ENCODE assay signal across 13 cellular contexts in the genomic region with DNA sequence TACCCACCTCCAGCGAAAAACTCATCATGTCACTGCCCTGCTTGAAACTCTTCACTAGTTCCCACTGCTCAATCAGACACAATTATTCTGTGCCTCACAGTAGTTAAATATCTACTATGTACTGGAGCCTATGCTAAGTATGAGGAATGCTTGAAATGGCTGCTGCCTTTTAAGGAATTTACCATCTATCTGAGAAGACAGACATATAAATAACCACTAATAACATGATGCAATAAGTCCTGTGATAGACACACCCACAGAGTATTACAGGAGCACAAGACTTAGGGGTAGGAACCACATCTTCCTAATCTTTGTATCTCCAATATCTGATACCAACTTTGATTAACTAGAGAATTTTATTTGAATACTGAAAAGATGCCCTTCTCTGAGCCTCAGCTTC. TPM values are rescaled to one million over a fixed set of nuclear protein-coding genes. Genes with fewer than 3 reads are reported as not detected.
DNase-seq lines count a peak whose midpoint lies in the region; ATAC-seq and TF ChIP-seq lines count a peak whose summit lies in the region.
"Had no signal": no experiment of that assay in that cellular context is flagged by ENCODE, and none has a peak within 500 bp of the region (broad histone marks: within the 10 kb centered on the region; RNA-seq: fewer than 3 reads in every experiment).

No MANE protein-coding gene starts in this region.

- peaks cover under 1% of the 10 kb centered on the region for H3K36me3 Mint-ChIP-seq in T-helper 17 cell (ENCODE audit: low read depth)
- H3K36me3 Mint-ChIP-seq in nephron (ENCODE audit: low read depth): peaks cover 6% of the 10 kb centered on the region
- no peaks in the 10 kb centered on the region for H3K36me3 Mint-ChIP-seq in activated T-cell treated with anti-CD3 and anti-CD28 coated beads, Interleukin-2, amount 50 U/mL, for 72 hours (ENCODE audit: insufficient read depth in 2 of 2)

- TF ChIP-seq EP300 in esophagus muscularis mucosa (IDR thresholded peaks at IDR 0.05): no peak

- H2BK15ac ChIP-seq in neuronal stem cell (ENCODE audit: low read length): no peak overlapping the region

- TF ChIP-seq POLR2A in esophagus muscularis mucosa (IDR thresholded peaks at IDR 0.05; ENCODE audit: low read depth): no peak

- H3K4me2 ChIP-seq in neuronal stem cell (ENCODE audit: insufficient read depth, low read length, poor library complexity, severe bottlenecking): no peak overlapping the region

- H3K36me3 ChIP-seq in esophagus muscularis mucosa (peaks cover 0 to 5% (median 2%) of the 10 kb centered on the region in 4 donors), neuronal stem cell (replicated peaks in 1 of 2; ENCODE audit: control insufficient read depth in 2 of 2, insufficient read depth in 2 of 2, low read length in 2 of 2) (no peaks in the 10 kb centered on the region)
- H3K36me3 ChIP-seq: Peyer's patch, SJSA1 had no signal

- WGBS in esophagus muscularis mucosa: 85% methylated on average over 1 of the region's 1 CpG
- no CpG with 5 or more reads among the region's 1 CpG for WGBS in neuronal stem cell (ENCODE audit: extremely low coverage in 2 of 2, insufficient read length in 2 of 2, insufficient replicate concordance in 1 of 2), 2 donors

- intact Hi-C loops in esophagus muscularis mucosa (cut with DNase I): loop anchor here (2.0 kb wide), 1 partner anchor 39 kb away; no protein-coding TSS in a partner anchor

- H3K27me3 Mint-ChIP-seq in T-helper 17 cell: no peaks in the 10 kb centered on the region
- H3K27me3 Mint-ChIP-seq in nephron (ENCODE audit: low read depth): no peaks in the 10 kb centered on the region
- H3K27me3 Mint-ChIP-seq in activated T-cell treated with anti-CD3 and anti-CD28 coated beads, Interleukin-2, amount 50 U/mL, for 72 hours (ENCODE audit: low read depth): peaks cover 13% of the 10 kb centered on the region
- H3K27me3 Mint-ChIP-seq: CD4-positive, alpha-beta memory T cell; effector memory CD8-positive, alpha-beta T cell had no signal

- TF ChIP-seq CTCF in AG04450 (IDR thresholded peaks at IDR 0.05; ENCODE audit: low read depth, low read length) (no peak), esophagus muscularis mucosa (IDR thresholded peaks at IDR 0.05) (no peak), nephron (IDR thresholded peaks at IDR 0.05; ENCODE audit: unreplicated experiment in 3 of 3) (no peak)

- no peak overlapping the region for H2AK5ac ChIP-seq in neuronal stem cell (ENCODE audit: low read depth, low read length)

- H3K4me3 Mint-ChIP-seq in T-helper 17 cell (no peak overlapping the region), nephron (peak overlapping the region in 2 of 3 experiments; percentile 1 to 36)
- H3K4me3 Mint-ChIP-seq in activated T-cell treated with anti-CD3 and anti-CD28 coated beads, Interleukin-2, amount 50 U/mL, for 72 hours: no peak overlapping the region

- H3K4me3 ChIP-seq in AG04450 (ENCODE audit: low read depth, low read length) (no peak overlapping the region), esophagus muscularis mucosa (no peak overlapping the region), neuronal stem cell (ENCODE audit: low read length in 2 of 2) (no peak overlapping the region)

- peak overlapping the region; percentile 11 for H3K27ac ChIP-seq in AG04450 (ENCODE audit: low read depth, low read length)
- H3K27ac ChIP-seq in esophagus muscularis mucosa (replicated peaks in 1 of 4): peak overlapping the region in 3 of 4 donors; percentile 61 to 71 (median 67)
- H3K27ac ChIP-seq in neuronal stem cell (replicated peaks; ENCODE audit: low read length): no peak overlapping the region
- H3K27ac ChIP-seq: Peyer's patch, SJSA1 had no signal

- H3K4ac ChIP-seq in neuronal stem cell (ENCODE audit: low read length): no peak overlapping the region

- no peak overlapping the region for H2BK120ac ChIP-seq in neuronal stem cell (ENCODE audit: low read depth, low read length)

- H3K4me1 ChIP-seq in esophagus muscularis mucosa (peaks cover 0 to 27% (median 13%) of the 10 kb centered on the region in 4 donors), neuronal stem cell (ENCODE audit: control insufficient read depth in 2 of 2, insufficient read depth in 1 of 2, low read depth in 1 of 2, low read length in 2 of 2) (no peaks in the 10 kb centered on the region)
- H3K4me1 ChIP-seq: adrenal gland, Peyer's patch, SJSA1 had no signal

- no peak overlapping the region for H4K91ac ChIP-seq in neuronal stem cell (ENCODE audit: low read depth, low read length, poor library complexity)

- no peak overlapping the region for H3K23ac ChIP-seq in neuronal stem cell (ENCODE audit: low read depth, low read length, poor library complexity)

- DNase-seq in AG04450 (ENCODE audit: low read depth, low spot score) (no peak), T-helper 17 cell (no peak), esophagus muscularis mucosa (ENCODE audit: extremely low spot score) (no peak), SK-N-DZ (ENCODE audit: low spot score) (no peak), neuronal stem cell (ENCODE audit: low spot score) (no peak)
- no peak for DNase-seq in activated T-cell treated with anti-CD3 and anti-CD28 coated beads, Interleukin-2, amount 50 U/mL, for 72 hours

- no peaks in the 10 kb centered on the region for H3K9me3 Mint-ChIP-seq in nephron
- H3K9me3 Mint-ChIP-seq in activated T-cell treated with anti-CD3 and anti-CD28 coated beads, Interleukin-2, amount 50 U/mL, for 72 hours: no peaks in the 10 kb centered on the region
- H3K9me3 Mint-ChIP-seq: effector memory CD8-positive, alpha-beta T cell had no signal

- H3K14ac ChIP-seq in neuronal stem cell (ENCODE audit: low read length): no peak overlapping the region

- no peak overlapping the region for H3K9ac ChIP-seq in neuronal stem cell (ENCODE audit: low read depth, low read length, poor library complexity)

- no peak overlapping the region for H2BK5ac ChIP-seq in neuronal stem cell (ENCODE audit: low read length)

- no peaks in the 10 kb centered on the region for H3K27me3 ChIP-seq in AG04450 (ENCODE audit: control insufficient read depth, insufficient read depth, low read length)
- no peaks in the 10 kb centered on the region for H3K27me3 ChIP-seq in esophagus muscularis mucosa
- H3K27me3 ChIP-seq in neuronal stem cell (ENCODE audit: control insufficient read depth in 3 of 3, insufficient read depth in 3 of 3, low read depth in 1 of 3, low read length in 3 of 3): no peaks in the 10 kb centered on the region
- H3K27me3 ChIP-seq: adrenal gland, Peyer's patch, SJSA1 had no signal

- no peak overlapping the region for H4K8ac ChIP-seq in neuronal stem cell (ENCODE audit: low read depth, low read length)

- POLR2A ChIA-PET in AG04450 (lab: Yijun Ruan, JAX): interaction anchor here (1.0 kb wide), 1 partner anchor 21 kb away, joined by 4 read pairs; a partner anchor contains a TSS

- H2AFZ ChIP-seq in neuronal stem cell (ENCODE audit: low read length): no peak overlapping the region

- H3K4me1 Mint-ChIP-seq in T-helper 17 cell (peaks cover 21% of the 10 kb centered on the region), nephron (peaks cover 5% of the 10 kb centered on the region)
- H3K4me1 Mint-ChIP-seq in activated T-cell treated with anti-CD3 and anti-CD28 coated beads, Interleukin-2, amount 50 U/mL, for 72 hours (ENCODE audit: low read depth): peaks cover 17% of the 10 kb centered on the region

- no peaks in the 10 kb centered on the region for H3K79me1 ChIP-seq in neuronal stem cell (ENCODE audit: low read depth, low read length)

- CTCF ChIA-PET in AG04450 (lab: Charles Lee): interaction anchor here (0.6 to 3.2 kb wide), 20 partner anchors 8 to 294 kb away, joined by 3 to 35 read pairs (median 4); a partner anchor contains a TSS

- H3K9me3 ChIP-seq in AG04450 (ENCODE audit: control insufficient read depth, insufficient read depth, low read length) (no peaks in the 10 kb centered on the region), T-helper 17 cell (ENCODE audit: control insufficient read depth, low read length, poor library complexity, severe bottlenecking) (no peaks in the 10 kb centered on the region), esophagus muscularis mucosa (no peaks in the 10 kb centered on the region), neuronal stem cell (replicated peaks in 1 of 2; ENCODE audit: control insufficient read depth in 2 of 2, insufficient read depth in 1 of 2, low read depth in 1 of 2, low read length in 2 of 2) (no peaks in the 10 kb centered on the region)
- H3K9me3 ChIP-seq: adrenal gland, Peyer's patch, SJSA1 had no signal

- H3K27ac Mint-ChIP-seq in T-helper 17 cell (peak overlapping the region; percentile 84), nephron (peak overlapping the region; percentile 25 to 88 (median 67))
- H3K27ac Mint-ChIP-seq in activated T-cell treated with anti-CD3 and anti-CD28 coated beads, Interleukin-2, amount 50 U/mL, for 72 hours: no peak overlapping the region

- no peak for ATAC-seq in T-helper 17 cell
- no peak for ATAC-seq in activated T-cell treated with anti-CD3 and anti-CD28 coated beads, Interleukin-2, amount 50 U/mL, for 72 hours (replicated peaks in 1 of 2)
- no peak for ATAC-seq in GM21717 (IDR thresholded peaks at IDR 0.05; ENCODE audit: unreplicated experiment)

- no peak overlapping the region for H2BK12ac ChIP-seq in neuronal stem cell (ENCODE audit: low read length)

- H3K18ac ChIP-seq in neuronal stem cell (ENCODE audit: low read length): no peak overlapping the region

RNA-seq across cellular contexts. Expression of a gene that starts 21.1 kb away (rescaled TPM):
- 5.5 and 5.6 TPM in 2 replicates for polyA plus RNA-seq in AG04450 (2011; rRNA removed)
- polyA minus RNA-seq in AG04450 (2011; rRNA and poly(A)+ RNA removed): 4.4 and 5.3 TPM in 2 replicates
- 1 to 10 TPM; 7.9 to 9.6 TPM for total RNA-seq in T-helper 17 cell
- 10 to 100 TPM; 23.9 to 28.8 (median 24.8) TPM for total RNA-seq in esophagus muscularis mucosa
- 1 to 10 TPM; 3.7 to 3.8 TPM for total RNA-seq in activated T-cell treated with anti-CD3 and anti-CD28 coated beads, Interleukin-2, amount 50 U/mL, for 72 hours
- 4.7 and 11.6 TPM in 2 replicates for polyA plus RNA-seq in SK-N-DZ (2014; cell fraction: cytosol; rRNA removed)
- 6.0 and 6.4 TPM in 2 replicates for polyA plus RNA-seq in SK-N-DZ (2014; cell fraction: nucleus; rRNA removed)
- 5.2 TPM for polyA plus RNA-seq in neuronal stem cell (2013, experiment 1 of 2)
- 5.5 TPM for polyA plus RNA-seq in neuronal stem cell (2013, experiment 2 of 2)

RNA-seq across cellular contexts. Expression of a gene that starts 23.4 kb away (rescaled TPM):
- 1.9 and 2.1 TPM in 2 replicates for polyA plus RNA-seq in AG04450 (2011; rRNA removed)
- 1.00 and 1.1 TPM in 2 replicates for polyA minus RNA-seq in AG04450 (2011; rRNA and poly(A)+ RNA removed)
- total RNA-seq in T-helper 17 cell (1 to 10 TPM; 4.0 to 4.9 TPM), esophagus muscularis mucosa (10 to 100 TPM in 1 of 4 donors, 1 to 10 TPM in 3; 1.5 to 12.3 (median 3.7) TPM)
- 1 to 10 TPM; 1.4 to 3.0 TPM for total RNA-seq in activated T-cell treated with anti-CD3 and anti-CD28 coated beads, Interleukin-2, amount 50 U/mL, for 72 hours
- polyA plus RNA-seq in SK-N-DZ (2014; cell fraction: cytosol; rRNA removed): 15.4 and 18.4 TPM in 2 replicates
- polyA plus RNA-seq in SK-N-DZ (2014; cell fraction: nucleus; rRNA removed): 21.5 and 22.5 TPM in 2 replicates
- 7.6 TPM for polyA plus RNA-seq in neuronal stem cell (2013, experiment 1 of 2)
- polyA plus RNA-seq in neuronal stem cell (2013, experiment 2 of 2): 6.7 TPM

RNA-seq across cellular contexts. Expression of a gene that starts 30.6 kb away (rescaled TPM):
- polyA plus RNA-seq in AG04450 (2011; rRNA removed): 6.0 and 7.1 TPM in 2 replicates
- 4.6 and 7.6 TPM in 2 replicates for polyA minus RNA-seq in AG04450 (2011; rRNA and poly(A)+ RNA removed)
- total RNA-seq in T-helper 17 cell (10 to 100 TPM; 14.1 to 15.0 TPM), esophagus muscularis mucosa (10 to 100 TPM; 19.9 to 25.6 (median 21.0) TPM)
- 10 to 100 TPM; 11.8 to 13.5 TPM for total RNA-seq in activated T-cell treated with anti-CD3 and anti-CD28 coated beads, Interleukin-2, amount 50 U/mL, for 72 hours
- 12.0 and 13.4 TPM in 2 replicates for polyA plus RNA-seq in SK-N-DZ (2014; cell fraction: cytosol; rRNA removed)
- polyA plus RNA-seq in SK-N-DZ (2014; cell fraction: nucleus; rRNA removed): 11.1 and 12.3 TPM in 2 replicates
- polyA plus RNA-seq in neuronal stem cell (2013, experiment 1 of 2): 9.3 TPM
- 9.2 TPM for polyA plus RNA-seq in neuronal stem cell (2013, experiment 2 of 2)

RNA-seq across cellular contexts. Expression of a gene that starts 59.6 kb away (rescaled TPM):
- polyA plus RNA-seq in AG04450 (2011; rRNA removed): 4.4 and 7.1 TPM in 2 replicates
- polyA minus RNA-seq in AG04450 (2011; rRNA and poly(A)+ RNA removed): 1.1 and 3.0 TPM in 2 replicates
- 1 to 10 TPM; 1.6 to 3.1 TPM for total RNA-seq in T-helper 17 cell
- total RNA-seq in esophagus muscularis mucosa: 1 to 10 TPM in 2 of 4 donors, under 1 TPM in 2; 0.83 to 2.1 (median 1.1) TPM
- total RNA-seq in activated T-cell treated with anti-CD3 and anti-CD28 coated beads, Interleukin-2, amount 50 U/mL, for 72 hours: 1 to 10 TPM; 5.4 to 6.0 TPM
- polyA plus RNA-seq in SK-N-DZ (2014; cell fraction: cytosol; rRNA removed): 13.5 TPM in 2 replicates
- polyA plus RNA-seq in SK-N-DZ (2014; cell fraction: nucleus; rRNA removed): 22.9 and 43.0 TPM in 2 replicates
- polyA plus RNA-seq in neuronal stem cell (2013, experiment 1 of 2): 8.7 TPM
- 9.5 TPM for polyA plus RNA-seq in neuronal stem cell (2013, experiment 2 of 2)

Comparison
In these comparisons a context has a peak if more than half of its experiments do, and no peak if none do; other contexts are left out.
1. H3K4me3 Mint-ChIP-seq: peak in nephron (2 of 3); none in T-helper 17 cell (single experiment) and activated T-cell treated with anti-CD3 and anti-CD28 coated beads, Interleukin-2, amount 50 U/mL, for 72 hours (0 of 2).